In the genomic region with DNA sequence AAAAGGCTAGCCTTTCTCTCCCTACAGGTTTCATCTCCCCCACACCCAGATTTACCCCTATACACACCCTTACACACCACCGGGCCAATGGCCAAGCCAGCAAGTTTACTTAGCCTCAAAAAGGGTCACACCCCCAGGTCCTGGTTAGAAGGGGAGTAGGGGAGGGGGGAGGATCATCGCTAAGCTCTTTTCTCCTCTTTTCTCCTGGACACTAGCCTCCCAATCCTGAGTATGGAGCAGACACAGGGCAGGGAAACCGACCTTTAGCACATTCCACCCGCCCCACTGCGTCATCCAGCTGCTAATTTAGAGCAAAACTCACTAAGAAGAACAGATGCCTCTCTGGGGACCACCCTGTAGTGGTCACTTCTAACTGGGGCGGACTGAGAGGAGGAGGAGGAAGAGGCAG, we compare ENCODE assay signal across 15 cellular contexts. TPM values are rescaled to one million over a fixed set of nuclear protein-coding genes. Genes with fewer than 3 reads are reported as not detected.
A peak's percentile ranks its signal among the peaks of the same experiment; 100 is the strongest.
DNase-seq lines count a peak whose midpoint lies in the region; ATAC-seq, FAIRE-seq and TF ChIP-seq lines count a peak whose summit lies in the region.
"Had no signal": no experiment of that assay in that cellular context is flagged by ENCODE, and none has a peak within 500 bp of the region (broad histone marks: within the 10 kb centered on the region; RNA-seq: fewer than 3 reads in every experiment).

No MANE protein-coding gene starts in this region.

- TF ChIP-seq POLR2A in A549 (IDR thresholded peaks at IDR 0.05; ENCODE audit: low read length), result no peak

- intact Hi-C loops in MCF 10A (cut with micrococcal nuclease), result no loop called here

- TF ChIP-seq EP300 in A549 (IDR thresholded peaks at IDR 0.05), result no peak

- POLR2A ChIA-PET in A549 (lab: Yijun Ruan, JAX) (interaction anchor here (0.9 kb wide), 1 partner anchor 226 kb away, joined by 3 read pairs; no protein-coding TSS in a partner anchor), MCF 10A (lab: Yijun Ruan, JAX) (interaction anchor here (0.7 to 1.1 kb wide), 3 partner anchors 12 to 102 kb away, joined by 3 to 8 read pairs (median 3); partner anchors contain the start of gene ODAD4)

- H3K27me3 ChIP-seq in HUES48 (ENCODE audit: control insufficient read depth, insufficient read depth, low read length) (no peaks in the 10 kb centered on the region), endodermal cell (ENCODE audit: control insufficient read depth, insufficient read depth, low read length, poor library complexity, severe bottlenecking) (no peaks in the 10 kb centered on the region)

- H3K36me3 Mint-ChIP-seq in endodermal cell (ENCODE audit: low read depth) (peaks cover 43% of the 10 kb centered on the region), nephron (ENCODE audit: low read depth) (peaks cover 37% of the 10 kb centered on the region), MCF 10A (ENCODE audit: insufficient read depth, unreplicated experiment) (peaks cover 50% of the 10 kb centered on the region)

- TF ChIP-seq CTCF in A549 (IDR thresholded peaks at IDR 0.05), result no peak
- TF ChIP-seq CTCF in endodermal cell (conservative IDR thresholded peaks at IDR 0.05), result no peak
- TF ChIP-seq CTCF in nephron (IDR thresholded peaks at IDR 0.05; ENCODE audit: unreplicated experiment in 3 of 3), result no peak
- TF ChIP-seq CTCF in MCF 10A (IDR thresholded peaks at IDR 0.05; ENCODE audit: unreplicated experiment), result no peak

- peak in 1 of 2 experiments; percentile 73 for DNase-seq in A549 (ENCODE audit: low read depth in 1 of 2, low spot score in 1 of 2)
- no peak for DNase-seq in endodermal cell
- no peak for DNase-seq in DMS 273 (lab: John Stamatoyannopoulos, UW; ENCODE audit: unreplicated experiment)
- DNase-seq in MCF 10A (ENCODE audit: unreplicated experiment), result no peak
- DNase-seq: activated naive CD4-positive, alpha-beta T cell; central memory CD4-positive, alpha-beta T cell; left ventricle myocardium inferior; NCI-H1048 had no signal

- H3K4me1 Mint-ChIP-seq in endodermal cell (peaks cover 44% of the 10 kb centered on the region), nephron (peaks cover 38% of the 10 kb centered on the region), MCF 10A (ENCODE audit: insufficient read depth, unreplicated experiment) (peaks cover 25% of the 10 kb centered on the region)

- no peak for TF ChIP-seq RAD21 in A549 (conservative IDR thresholded peaks at IDR 0.05 in 1 of 2, IDR thresholded peaks at IDR 0.05 in 1 of 2)

- FAIRE-seq in A549 (lab: Jason Lieb, UNC), result no peak
- FAIRE-seq: endothelial cell of umbilical vein had no signal

- 26% methylated on average over 6 of the region's 6 CpGs for WGBS in A549 (ENCODE audit: missing lambda C conversion rate)
- 78 to 90% methylated on average over 2 to 6 of the region's 6 CpGs for WGBS in endodermal cell (ENCODE audit: insufficient coverage in 1 of 2, insufficient read length in 1 of 2), 2 experiments

- peaks cover 57% of the 10 kb centered on the region for H3K36me3 ChIP-seq in HUES48 (ENCODE audit: control insufficient read depth, insufficient read depth, low read length)
- H3K36me3 ChIP-seq in endodermal cell (ENCODE audit: control insufficient read depth, insufficient read depth, low read length), result peaks cover 43% of the 10 kb centered on the region

- H3K4me3 ChIP-seq in A549, result peak overlapping the region; percentile 94
- no peak overlapping the region for H3K4me3 ChIP-seq in HUES48 (ENCODE audit: low read depth, low read length)
- H3K4me3 ChIP-seq in endodermal cell (ENCODE audit: low read length), result peak overlapping the region; percentile 74
- H3K4me3 ChIP-seq: left ventricle myocardium inferior, skin epidermis had no signal

- H3K27ac Mint-ChIP-seq in endodermal cell (peak overlapping the region; percentile 72), nephron (peak overlapping the region; percentile 15 to 62 (median 27)), MCF 10A (ENCODE audit: low read depth, unreplicated experiment) (no peak overlapping the region)
- H3K27ac Mint-ChIP-seq: stimulated activated naive CD8-positive, alpha-beta T cell treated with anti-CD3 and anti-CD28 coated beads, Interleukin-15, Interleukin-2, amounts not matched to agents 100 ng/mL and 50 ng/mL, for 24 hours had no signal

- H3K27me3 Mint-ChIP-seq in endodermal cell (ENCODE audit: insufficient read depth), result no peaks in the 10 kb centered on the region
- H3K27me3 Mint-ChIP-seq in nephron (ENCODE audit: low read depth), result peaks cover 5% of the 10 kb centered on the region
- H3K27me3 Mint-ChIP-seq in MCF 10A (ENCODE audit: insufficient read depth, unreplicated experiment), result no peaks in the 10 kb centered on the region
- H3K27me3 Mint-ChIP-seq: stimulated activated naive CD8-positive, alpha-beta T cell treated with anti-CD3 and anti-CD28 coated beads, Interleukin-15, Interleukin-2, amounts not matched to agents 100 ng/mL and 50 ng/mL, for 24 hours had no signal

- H3K4me1 ChIP-seq in A549 (peaks cover 81% of the 10 kb centered on the region), HUES48 (ENCODE audit: control insufficient read depth, insufficient read depth, low read length) (peaks cover 19% of the 10 kb centered on the region), endodermal cell (ENCODE audit: control insufficient read depth, insufficient read depth, low read length) (peaks cover 16% of the 10 kb centered on the region)

- peak overlapping the region; percentile 86 for H3K4me3 Mint-ChIP-seq in endodermal cell
- peak overlapping the region in 1 of 3 experiments; percentile 61 for H3K4me3 Mint-ChIP-seq in nephron
- H3K4me3 Mint-ChIP-seq in MCF 10A (ENCODE audit: unreplicated experiment), result no peak overlapping the region
- H3K4me3 Mint-ChIP-seq: stimulated activated naive CD8-positive, alpha-beta T cell treated with anti-CD3 and anti-CD28 coated beads, Interleukin-15, Interleukin-2, amounts not matched to agents 100 ng/mL and 50 ng/mL, for 24 hours had no signal

- H3K9me3 ChIP-seq in A549 (no peaks in the 10 kb centered on the region), HUES48 (ENCODE audit: control insufficient read depth, insufficient read depth, low read length) (no peaks in the 10 kb centered on the region), endodermal cell (ENCODE audit: control insufficient read depth, low read length) (no peaks in the 10 kb centered on the region)
- H3K9me3 ChIP-seq: left ventricle myocardium inferior had no signal

- H3K9me3 Mint-ChIP-seq in endodermal cell (no peaks in the 10 kb centered on the region), nephron (no peaks in the 10 kb centered on the region), MCF 10A (ENCODE audit: unreplicated experiment) (no peaks in the 10 kb centered on the region)
- H3K9me3 Mint-ChIP-seq: stimulated activated naive CD8-positive, alpha-beta T cell treated with anti-CD3 and anti-CD28 coated beads, Interleukin-15, Interleukin-2, amounts not matched to agents 100 ng/mL and 50 ng/mL, for 24 hours had no signal

- ATAC-seq in A549 (no peak), HG02623 (IDR thresholded peaks at IDR 0.05; ENCODE audit: unreplicated experiment) (no peak), esophagus mucosa (no peak)

- CTCF ChIA-PET in A549 (lab: Yijun Ruan, JAX), result interaction anchor here (0.8 to 11.5 kb wide), 12 partner anchors 8 to 113 kb away, joined by 3 to 111 read pairs (median 4); partner anchors contain the start of genes ODAD4 and P3H4
- CTCF ChIA-PET in MCF 10A (lab: Yijun Ruan, JAX), result interaction anchor here (0.5 to 1.2 kb wide), 3 partner anchors 13 to 143 kb away, joined by 3 to 4 read pairs (median 4); no protein-coding TSS in a partner anchor

- H3K27ac ChIP-seq in A549 (peak overlapping the region; percentile 93 to 96), HUES48 (ENCODE audit: low read depth, low read length) (peak overlapping the region; percentile 22), endodermal cell (ENCODE audit: low read depth, low read length) (no peak overlapping the region)
- H3K27ac ChIP-seq: left ventricle myocardium inferior, skin epidermis had no signal

- H3K9ac ChIP-seq in HUES48 (ENCODE audit: low read depth, low read length) (no peak overlapping the region), endodermal cell (ENCODE audit: extremely low read depth, low read length, poor library complexity, severe bottlenecking) (no peak overlapping the region)

- BruUV-seq in MCF 10A (replicated peaks; lab: Mats Ljungman, UMichigan), result no TSS peak

- peak overlapping the region; percentile 91 for H3K4me2 ChIP-seq in A549

RNA-seq across cellular contexts. Expression of gene ACLY, which starts 4.4 kb away (rescaled TPM):
- 367 and 376 TPM in 2 replicates for polyA plus RNA-seq in A549 (2011; rRNA removed)
- polyA plus RNA-seq in A549 (2012; cell fraction: cytosol; rRNA removed), result 262 and 313 TPM in 2 replicates
- polyA plus RNA-seq in A549 (2012; cell fraction: nucleus; rRNA removed), result 414 and 459 TPM in 2 replicates
- polyA plus RNA-seq in A549 (2017; fragmentation: RNase III; extraction: RNeasy Plus Mini Kit Qiagen cat#74134 plus additional on column Dnase treatment), result 337 to 355 TPM (median 344 TPM) in 3 replicates
- 672 and 786 TPM in 2 replicates for polyA minus RNA-seq in A549 (2011; rRNA and poly(A)+ RNA removed)
- 100 to 1,000 TPM; 261 to 304 TPM for total RNA-seq in endodermal cell
- polyA plus RNA-seq in endodermal cell (2013, experiment 1 of 2), result 223 TPM
- polyA plus RNA-seq in endodermal cell (2013, experiment 2 of 2), result 225 TPM
- 67.7 and 67.9 TPM in 2 replicates for total RNA-seq in MCF 10A (2022)
- 161 TPM for total RNA-seq in esophagus mucosa

RNA-seq across cellular contexts. Expression of gene ODAD4, which starts 16.1 kb away (rescaled TPM):
- polyA plus RNA-seq in A549 (2011; rRNA removed) (2.0 and 2.3 TPM in 2 replicates), A549 (2017; fragmentation: RNase III; extraction: RNeasy Plus Mini Kit Qiagen cat#74134 plus additional on column Dnase treatment) (2.2 to 2.5 TPM (median 2.3 TPM) in 3 replicates)
- polyA plus RNA-seq in A549 (2012; cell fraction: cytosol; rRNA removed), result 0.47 and 0.56 TPM in 2 replicates
- polyA plus RNA-seq in A549 (2012; cell fraction: nucleus; rRNA removed), result 0.64 and 0.80 TPM in 2 replicates
- polyA minus RNA-seq in A549 (2011; rRNA and poly(A)+ RNA removed), result 2.8 TPM in 2 replicates
- total RNA-seq in endodermal cell (1 to 10 TPM; 3.9 to 4.7 TPM), MCF 10A (2022) (0.96 and 1.3 TPM in 2 replicates), esophagus mucosa (not detected)
- 4.5 TPM for polyA plus RNA-seq in endodermal cell (2013, experiment 1 of 2)
- 4.1 TPM for polyA plus RNA-seq in endodermal cell (2013, experiment 2 of 2)

RNA-seq across cellular contexts. Expression of gene KLHL11, which starts 49.1 kb away (rescaled TPM):
- polyA plus RNA-seq in A549 (2011; rRNA removed), result 12.7 and 13.7 TPM in 2 replicates
- polyA plus RNA-seq in A549 (2012; cell fraction: cytosol; rRNA removed), result 3.3 and 4.2 TPM in 2 replicates
- 2.4 and 2.8 TPM in 2 replicates for polyA plus RNA-seq in A549 (2012; cell fraction: nucleus; rRNA removed)
- polyA plus RNA-seq in A549 (2017; fragmentation: RNase III; extraction: RNeasy Plus Mini Kit Qiagen cat#74134 plus additional on column Dnase treatment), result 3.1 to 3.8 TPM (median 3.8 TPM) in 3 replicates
- polyA minus RNA-seq in A549 (2011; rRNA and poly(A)+ RNA removed), result 36.7 and 42.0 TPM in 2 replicates
- total RNA-seq in endodermal cell, result 10 to 100 TPM; 13.3 to 15.9 TPM
- polyA plus RNA-seq in endodermal cell (2013, experiment 1 of 2), result 6.6 TPM
- polyA plus RNA-seq in endodermal cell (2013, experiment 2 of 2), result 6.3 TPM
- total RNA-seq in MCF 10A (2022), result 19.1 and 22.3 TPM in 2 replicates
- total RNA-seq in esophagus mucosa, result 6.8 TPM

RNA-seq across cellular contexts. Expression of gene CNP, which starts 52.2 kb away (rescaled TPM):
- polyA plus RNA-seq in A549 (2011; rRNA removed) (38.6 and 49.8 TPM in 2 replicates), A549 (2017; fragmentation: RNase III; extraction: RNeasy Plus Mini Kit Qiagen cat#74134 plus additional on column Dnase treatment) (113 to 118 TPM (median 116 TPM) in 3 replicates)
- polyA plus RNA-seq in A549 (2012; cell fraction: cytosol; rRNA removed), result 42.8 and 51.2 TPM in 2 replicates
- 57.8 and 66.7 TPM in 2 replicates for polyA plus RNA-seq in A549 (2012; cell fraction: nucleus; rRNA removed)
- 133 and 161 TPM in 2 replicates for polyA minus RNA-seq in A549 (2011; rRNA and poly(A)+ RNA removed)
- total RNA-seq in endodermal cell (10 to 100 TPM; 64.3 to 79.6 TPM), MCF 10A (2022) (42.6 and 46.2 TPM in 2 replicates), esophagus mucosa (89.9 TPM)
- polyA plus RNA-seq in endodermal cell (2013, experiment 1 of 2), result 57.7 TPM
- polyA plus RNA-seq in endodermal cell (2013, experiment 2 of 2), result 55.6 TPM
